ENCODE assay signal across 9 cellular contexts in the genomic region with DNA sequence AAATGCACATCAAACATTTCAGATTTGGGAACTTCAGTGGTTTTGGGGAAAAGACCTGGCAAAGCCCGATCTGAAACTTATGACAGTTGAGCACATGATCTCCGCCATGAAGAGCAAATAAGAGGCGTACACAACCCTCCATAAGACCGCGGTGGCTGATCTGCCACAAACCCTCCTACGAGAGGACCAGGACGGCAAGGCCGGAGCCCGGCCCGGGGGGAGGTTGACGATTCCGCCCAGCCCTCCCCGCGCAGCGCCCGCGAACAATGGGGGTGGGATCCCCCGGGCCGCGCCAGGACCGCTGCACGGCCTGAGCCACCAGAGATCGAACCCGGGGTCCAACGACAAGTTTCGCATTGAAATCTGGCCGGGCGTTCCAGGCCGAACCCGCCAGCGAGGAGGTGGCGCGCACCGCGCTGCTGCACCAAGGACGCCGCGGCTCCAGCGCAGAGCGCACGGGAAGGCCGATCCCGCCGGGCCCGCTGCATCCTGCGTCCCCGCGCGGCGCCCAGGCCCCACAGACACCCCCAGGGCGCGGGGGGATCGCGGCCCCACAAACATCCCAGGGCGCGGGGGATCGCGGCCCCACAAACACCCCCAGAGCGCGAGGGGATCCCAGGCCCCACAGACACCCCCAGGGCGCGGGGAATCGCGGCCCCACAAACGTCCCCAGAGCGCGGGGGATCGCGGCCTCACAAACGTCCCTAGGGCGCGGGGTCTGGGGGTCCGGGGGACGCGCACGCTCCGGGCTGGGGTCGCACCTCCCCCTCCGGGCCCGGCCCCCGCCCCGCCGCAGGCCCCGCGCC. TPM values are rescaled to one million over a fixed set of nuclear protein-coding genes. Genes with fewer than 3 reads are reported as not detected.
DNase-seq lines count a peak whose midpoint lies in the region; ATAC-seq and TF ChIP-seq lines count a peak whose summit lies in the region.
"Had no signal": no experiment of that assay in that cellular context is flagged by ENCODE, and none has a peak within 500 bp of the region (broad histone marks: within the 10 kb centered on the region; RNA-seq: fewer than 3 reads in every experiment).

No MANE protein-coding gene starts in this region.

- in situ Hi-C loops in gastrocnemius medialis (cut with MboI; ENCODE audit: low sequenced_read_pairs in 4 of 4): loop anchor here in 3 of 4 donors (10.0 to 25.0 kb wide), 2 partner anchors 74 to 177 kb away; no protein-coding TSS in a partner anchor

- peaks cover 43% of the 10 kb centered on the region for H4K20me1 ChIP-seq in hepatocyte (ENCODE audit: insufficient read depth, poor library complexity, severe bottlenecking)

- no peaks in the 10 kb centered on the region for H3K9me2 ChIP-seq in hepatocyte (replicated peaks; ENCODE audit: insufficient read depth)

- peaks cover 51% of the 10 kb centered on the region for H3K79me2 ChIP-seq in hepatocyte

- H3K36me3 ChIP-seq in hepatocyte (replicated peaks; ENCODE audit: insufficient read depth, low read depth) (no peaks in the 10 kb centered on the region), gastrocnemius medialis (no peaks in the 10 kb centered on the region)

- H2AFZ ChIP-seq in hepatocyte: peak overlapping the region; percentile 63

- WGBS in hepatocyte (ENCODE audit: low lambda C conversion rate, missing lambda C conversion rate): under 1% methylated on average over 33 of the region's 85 CpGs

- ATAC-seq in gastrocnemius medialis (peak; percentile 49 to 61), GM18519 (IDR thresholded peaks at IDR 0.05; ENCODE audit: low FRiP score, unreplicated experiment) (no peak)

- peaks cover 9% of the 10 kb centered on the region for H3K4me1 ChIP-seq in hepatocyte (ENCODE audit: insufficient read depth)
- H3K4me1 ChIP-seq in gastrocnemius medialis: peaks cover 9 to 25% of the 10 kb centered on the region in 2 donors

- H3K27ac ChIP-seq in hepatocyte (peak overlapping the region; percentile 87), gastrocnemius medialis (peak overlapping the region; percentile 80 to 88 (median 84))

- TF ChIP-seq CTCF in hepatocyte (IDR thresholded peaks at IDR 0.05; ENCODE audit: poor library complexity) (no peak), gastrocnemius medialis (IDR thresholded peaks at IDR 0.05 in 4 of 5, conservative IDR thresholded peaks at IDR 0.05 in 1 of 5) (no peak)

- intact Hi-C loops in gastrocnemius medialis (cut with DNase I; ENCODE audit: low total_unique reads): loop anchor here (2.0 to 10.0 kb wide), 5 partner anchors 98 to 356 kb away; partner anchors contain the start of genes IDI1 and LARP4B

- no peak for TF ChIP-seq POLR2A in gastrocnemius medialis (IDR thresholded peaks at IDR 0.05)

- DNase-seq in NCI-H146 (lab: John Stamatoyannopoulos, UW): peak; percentile 73
- no peak for DNase-seq in NCI-H146 treated with DMSO at 0.1 percent for 48 hours (lab: John Stamatoyannopoulos, UW; ENCODE audit: unreplicated experiment)
- peak; percentile 30 for DNase-seq in amniotic stem cell (lab: John Stamatoyannopoulos, UW)
- peak; percentile 72 for DNase-seq in hepatocyte (ENCODE audit: low spot score)
- DNase-seq in gastrocnemius medialis: no peak
- DNase-seq in LoVo (ENCODE audit: low spot score): no peak
- DNase-seq in stimulated activated CD4-positive, alpha-beta T cell treated with anti-CD3 and anti-CD28 coated beads, Interleukin-4, amount 100 ng/mL, for 4 hours: no peak
- DNase-seq: CD4-positive, CD25-positive, alpha-beta regulatory T cell had no signal

- peak overlapping the region; percentile 89 for H3K4me3 ChIP-seq in hepatocyte
- H3K4me3 ChIP-seq in gastrocnemius medialis: peak overlapping the region; percentile 63 to 91 (median 80)

- H3K4me2 ChIP-seq in hepatocyte: peak overlapping the region; percentile 94

- H3K9me3 ChIP-seq in hepatocyte (ENCODE audit: low read depth) (no peaks in the 10 kb centered on the region), gastrocnemius medialis (no peaks in the 10 kb centered on the region)

- H3K27me3 ChIP-seq in hepatocyte (no peaks in the 10 kb centered on the region), gastrocnemius medialis (no peaks in the 10 kb centered on the region)

RNA-seq across cellular contexts. Expression of gene DIP2C, which starts 0.6 kb away (rescaled TPM):
- 9.9 and 12.8 TPM in 2 replicates for total RNA-seq in hepatocyte
- polyA plus RNA-seq in hepatocyte: 11.1 and 13.2 TPM in 2 replicates
- 10 to 100 TPM; 19.1 to 60.0 (median 30.2) TPM for total RNA-seq in gastrocnemius medialis

Comparison
In these comparisons a context has a peak if more than half of its experiments do, and no peak if none do; other contexts are left out.
1. DNase-seq: peak in NCI-H146 (single experiment), amniotic stem cell (single experiment) and hepatocyte (single experiment); none in NCI-H146 treated with DMSO at 0.1 percent for 48 hours (single experiment), gastrocnemius medialis (0 of 2), LoVo (single experiment) and stimulated activated CD4-positive, alpha-beta T cell treated with anti-CD3 and anti-CD28 coated beads, Interleukin-4, amount 100 ng/mL, for 4 hours (0 of 2).